30 cellular contexts compared by ENCODE assay signal in genomic region chr4:82803746-82804145, GRCh38.
"Had no signal": no experiment of that assay in that cellular context is flagged by ENCODE, and none has a peak within 500 bp of the region (broad histone marks: within the 10 kb centered on the region; RNA-seq: fewer than 3 reads in every experiment).

No MANE protein-coding gene starts in this region.

- DNase-seq: activated effector memory CD4-positive, alpha-beta T cell treated with anti-CD3 and anti-CD28 coated beads, Interleukin-2, amount 50 U/mL, for 16 hours; activated effector memory CD4-positive, alpha-beta T cell treated with Interleukin-2 at 50 U/mL for 16 hours; activated gamma-delta T cell; activated gamma-delta T cell treated with Interleukin-2 at 50 U/mL for 16 hours; activated naive CD4-positive, alpha-beta T cell; activated naive CD4-positive, alpha-beta T cell treated with anti-CD3 and anti-CD28 coated beads for 36 hours; activated naive CD4-positive, alpha-beta T cell treated with anti-CD3 and anti-CD28 coated beads, Interleukin-2, amount 10 ng/mL, durations not matched to agents 7 days and 5 days; activated naive CD4-positive, alpha-beta T cell treated with anti-CD3 and anti-CD28 coated beads, Interleukin-2, amount 50 U/mL, for 16 hours; activated naive CD4-positive, alpha-beta T cell treated with Interleukin-2 at 50 U/mL for 16 hours; activated naive CD8-positive, alpha-beta T cell treated with anti-CD3 and anti-CD28 coated beads for 36 hours; activated naive CD8-positive, alpha-beta T cell treated with anti-CD3 and anti-CD28 coated beads, Interleukin-2, amount 10 ng/mL, durations not matched to agents 7 days and 5 days; activated naive CD8-positive, alpha-beta T cell treated with anti-CD3 and anti-CD28 coated beads, Interleukin-2, amount 50 U/mL, for 24 hours; activated T-cell treated with anti-CD3 and anti-CD28 coated beads, Interleukin-2, amount 50 U/mL, for 24 hours; activated T-cell treated with anti-CD3 and anti-CD28 coated beads, Interleukin-2, amount 50 U/mL, for 4 hours; activated T-cell treated with anti-CD3 and anti-CD28 coated beads, Interleukin-2, amount 50 U/mL, for 48 hours; activated T-cell treated with anti-CD3 and anti-CD28 coated beads, Interleukin-2, amount 50 U/mL, for 72 hours; adrenal gland; amniotic stem cell; amygdala; anterior cingulate cortex; aorta; body of pancreas; brain microvascular endothelial cell; central memory CD4-positive, alpha-beta T cell; cerebellar nuclear complex had no signal

- H3K9me3 ChIP-seq: adrenal gland, ascending aorta, body of pancreas, breast epithelium had no signal

- H3K36me3 ChIP-seq: adrenal gland, ascending aorta, brain microvascular endothelial cell, breast epithelium, cardiac muscle cell had no signal

- H3K27ac ChIP-seq: adrenal gland, ascending aorta, body of pancreas, brain microvascular endothelial cell, breast epithelium, cardiac muscle cell had no signal

- ATAC-seq: activated naive CD4-positive, alpha-beta T cell treated with anti-CD3 and anti-CD28 coated beads, Interleukin-2, amount 50 U/mL, for 72 hours; activated naive CD8-positive, alpha-beta T cell treated with anti-CD3 and anti-CD28 coated beads, Interleukin-2, amount 50 U/mL, for 24 hours; activated T-cell treated with anti-CD3 and anti-CD28 coated beads, Interleukin-2, amount 50 U/mL, for 4 hours; activated T-cell treated with anti-CD3 and anti-CD28 coated beads, Interleukin-2, amount 50 U/mL, for 72 hours; activated T-helper 17 cell treated with anti-CD3 and anti-CD28 coated beads, Interleukin-2, amount 50 U/mL, for 72 hours; body of pancreas had no signal

- H3K4me1 ChIP-seq: breast epithelium had no signal

- H3K4me3 ChIP-seq: adrenal gland, ascending aorta, body of pancreas, breast epithelium, cardiac muscle cell had no signal

- H3K27me3 ChIP-seq: adrenal gland, ascending aorta, body of pancreas, brain microvascular endothelial cell, breast epithelium had no signal
